ENCODE assay signal across 22 cellular contexts in genomic region chr10:111148440-111148839, GRCh38.
DNase-seq lines count a peak whose midpoint lies in the region; ATAC-seq, FAIRE-seq and TF ChIP-seq lines count a peak whose summit lies in the region.
"Had no signal": no experiment of that assay in that cellular context is flagged by ENCODE, and none has a peak within 500 bp of the region (broad histone marks: within the 10 kb centered on the region; RNA-seq: fewer than 3 reads in every experiment).

No MANE protein-coding gene starts in this region.

- H4K91ac ChIP-seq in H1 (replicated peaks; ENCODE audit: insufficient read length, low read length): no peak overlapping the region

- no peak overlapping the region for H3K18ac ChIP-seq in H1 (ENCODE audit: extremely low read depth, low read length)

- no peak overlapping the region for H3K4me3 ChIP-seq in GM23338
- no peak overlapping the region for H3K4me3 ChIP-seq in H1 (ENCODE audit: extremely low read depth in 1 of 4, insufficient read depth in 2 of 4, low read depth in 3 of 4, low read length in 4 of 4)
- H3K4me3 ChIP-seq in neural progenitor cell: no peak overlapping the region
- no peak overlapping the region for H3K4me3 ChIP-seq in lower lobe of right lung
- H3K4me3 ChIP-seq: A549; BLaER1 treated with 17β-estradiol and CSF1 and Interleukin-3, amounts not matched to agents 10 nM and 100 nM; GM12878 had no signal

- H3K9me2 ChIP-seq in GM23338 (ENCODE audit: insufficient read depth): peaks cover 28% of the 10 kb centered on the region

- H2BK5ac ChIP-seq in H1 (ENCODE audit: low read depth, low read length): no peak overlapping the region

- H3K23me2 ChIP-seq in H1 (ENCODE audit: low read depth, low read length): no peaks in the 10 kb centered on the region

- TF ChIP-seq CTCF in GM23338 (conservative IDR thresholded peaks at IDR 0.05; ENCODE audit: low read depth in 2 of 2) (no peak), H1 (IDR thresholded peaks at IDR 0.05; ENCODE audit: control extremely low read depth in 1 of 3, insufficient read depth in 1 of 3, low read depth in 1 of 3, low read length in 3 of 3) (no peak), neural progenitor cell (IDR thresholded peaks at IDR 0.05) (no peak), lower lobe of right lung (IDR thresholded peaks at IDR 0.05) (no peak)

- CTCF ChIA-PET in H1 (lab: Charles Lee; ENCODE audit: partially characterized antibody): interaction anchor here (0.6 to 1.4 kb wide), 2 partner anchors 13 to 18 kb away, joined by 4 to 5 read pairs; no protein-coding TSS in a partner anchor

- H3K9ac ChIP-seq in H1 (replicated peaks in 1 of 4; ENCODE audit: extremely low read depth in 1 of 4, low read depth in 3 of 4, low read length in 3 of 4): no peak overlapping the region
- no peak overlapping the region for H3K9ac ChIP-seq in neural progenitor cell
- H3K9ac ChIP-seq: BLaER1 treated with 17β-estradiol and CSF1 and Interleukin-3, amounts not matched to agents 10 nM and 100 nM had no signal

- no peaks in the 10 kb centered on the region for H3K79me2 ChIP-seq in GM23338 (replicated peaks; ENCODE audit: insufficient read depth)
- H3K79me2 ChIP-seq in H1 (ENCODE audit: control insufficient read depth in 1 of 2, insufficient read depth in 2 of 2, low read length in 2 of 2): no peaks in the 10 kb centered on the region
- H3K79me2 ChIP-seq in neural progenitor cell (ENCODE audit: low read depth): no peaks in the 10 kb centered on the region

- H3K27ac ChIP-seq in GM23338 (ENCODE audit: low read depth) (no peak overlapping the region), H1 (ENCODE audit: low read depth, low read length) (no peak overlapping the region), neural progenitor cell (no peak overlapping the region), substantia nigra (ENCODE audit: low read depth, low read length, poor library complexity, severe bottlenecking) (no peak overlapping the region), lower lobe of right lung (no peak overlapping the region)
- H3K27ac ChIP-seq: 22Rv1; A549; BLaER1 treated with 17β-estradiol and CSF1 and Interleukin-3, amounts not matched to agents 10 nM and 100 nM; C4-2B had no signal

- no peak overlapping the region for H3K56ac ChIP-seq in H1 (replicated peaks; ENCODE audit: insufficient read length, low read depth, low read length)

- TF ChIP-seq RAD21 in H1 (IDR thresholded peaks at IDR 0.05 in 1 of 2, conservative IDR thresholded peaks at IDR 0.05 in 1 of 2; ENCODE audit: low read depth in 2 of 2, low read length in 2 of 2): no peak

- 0 out of 2 replicates have a peak overlapping the region, but pooled peaks have one; percentile 66 for H2BK15ac ChIP-seq in H1 (ENCODE audit: low read length)

- H3K9me3 ChIP-seq in H1 (ENCODE audit: insufficient read depth in 2 of 2, low read depth in 1 of 2, low read length in 1 of 2) (no peaks in the 10 kb centered on the region), neural progenitor cell (ENCODE audit: low read depth) (no peaks in the 10 kb centered on the region), lower lobe of right lung (no peaks in the 10 kb centered on the region)
- H3K9me3 ChIP-seq: A549; BLaER1 treated with 17β-estradiol and CSF1 and Interleukin-3, amounts not matched to agents 10 nM and 100 nM; Caco-2 had no signal

- H3K36me3 Mint-ChIP-seq in GM23338 (ENCODE audit: low read depth): no peaks in the 10 kb centered on the region; the same call in 2 of the 3 replicates
- no peaks in the 10 kb centered on the region for H3K36me3 Mint-ChIP-seq in neural progenitor cell
- H3K36me3 Mint-ChIP-seq: CD8-positive, alpha-beta T cell had no signal

- DNase-seq in GM23338 (ENCODE audit: low spot score): no peak
- DNase-seq in H1 (ENCODE audit: low read depth in 1 of 2, low spot score in 2 of 2): no peak
- no peak for DNase-seq in neural progenitor cell (ENCODE audit: low spot score)
- DNase-seq in GDM1 (lab: John Stamatoyannopoulos, UW): no peak
- no peak for DNase-seq in substantia nigra (lab: John Stamatoyannopoulos, UW)
- no peak for DNase-seq in lower lobe of right lung
- DNase-seq: AML-193; Caco-2; Calu3; CD4-positive, alpha-beta T cell; CD8-positive, alpha-beta T cell; DMS79 treated with DMSO at 0.1 percent for 48 hours had no signal

- no peak for TF ChIP-seq EP300 in H1 (IDR thresholded peaks at IDR 0.05; ENCODE audit: borderline replicate concordance in 1 of 2, low read depth in 2 of 2, low read length in 2 of 2)

- H3K36me3 ChIP-seq in GM23338 (ENCODE audit: insufficient read depth) (no peaks in the 10 kb centered on the region), H1 (ENCODE audit: control insufficient read depth in 2 of 4, insufficient read depth in 4 of 4, low read length in 3 of 4) (no peaks in the 10 kb centered on the region), neural progenitor cell (no peaks in the 10 kb centered on the region), lower lobe of right lung (no peaks in the 10 kb centered on the region)
- H3K36me3 ChIP-seq: BLaER1 treated with 17β-estradiol and CSF1 and Interleukin-3, amounts not matched to agents 10 nM and 100 nM had no signal

- H2AK5ac ChIP-seq in H1 (ENCODE audit: low read depth, low read length): no peak overlapping the region

- no peak overlapping the region for H3K14ac ChIP-seq in H1 (ENCODE audit: insufficient read length)

- H3K27ac Mint-ChIP-seq in GM23338 (no peak overlapping the region), neural progenitor cell (peak overlapping the region; percentile 88)
- H3K27ac Mint-ChIP-seq: B cell; CD4-positive, alpha-beta T cell; CD8-positive, alpha-beta T cell had no signal

- ATAC-seq in GM23338 (no peak), lower lobe of right lung (no peak)
- ATAC-seq: A549; CD8-positive, alpha-beta T cell; GM12878 had no signal

- H3K4me1 ChIP-seq in GM23338 (ENCODE audit: insufficient read depth) (no peaks in the 10 kb centered on the region; the same call in 1 of the 2 replicates), H1 (replicated peaks in 1 of 4; ENCODE audit: control insufficient read depth in 3 of 4, insufficient read depth in 4 of 4, low read length in 3 of 4) (no peaks in the 10 kb centered on the region), neural progenitor cell (peaks cover 10% of the 10 kb centered on the region), lower lobe of right lung (no peaks in the 10 kb centered on the region)
- H3K4me1 ChIP-seq: A549, Caco-2 had no signal

- no peak overlapping the region for H3K23ac ChIP-seq in H1 (ENCODE audit: insufficient read length)

- POLR2A ChIA-PET in H1 (lab: Charles Lee; ENCODE audit: partially characterized antibody): no interaction called here

- H4K8ac ChIP-seq in H1 (ENCODE audit: extremely low read depth, insufficient read depth, low read length): no peak overlapping the region

- no peak for TF ChIP-seq POLR2A in H1 (IDR thresholded peaks at IDR 0.05; ENCODE audit: control extremely low read depth in 1 of 2, low read depth in 2 of 2, low read length in 2 of 2)

- H3K4me1 Mint-ChIP-seq in GM23338 (peaks cover 32% of the 10 kb centered on the region), neural progenitor cell (peaks cover 51% of the 10 kb centered on the region)
- H3K4me1 Mint-ChIP-seq: B cell had no signal

- H3F3A ChIP-seq in GM23338 (replicated peaks; ENCODE audit: low read depth) (no peaks in the 10 kb centered on the region), neural progenitor cell (ENCODE audit: low read depth) (no peaks in the 10 kb centered on the region)

- H3K4me2 ChIP-seq in GM23338: no peak overlapping the region
- no peak overlapping the region for H3K4me2 ChIP-seq in H1 (ENCODE audit: insufficient read depth in 1 of 2, low read depth in 2 of 2, low read length in 2 of 2)
- peak overlapping the region; percentile 13 for H3K4me2 ChIP-seq in neural progenitor cell
- H3K4me2 ChIP-seq: A549; BLaER1 treated with 17β-estradiol and CSF1 and Interleukin-3, amounts not matched to agents 10 nM and 100 nM had no signal

- intact Hi-C loops in lower lobe of right lung (cut with DNase I): no loop called here

- peaks cover 4% of the 10 kb centered on the region for H3K27me3 Mint-ChIP-seq in GM23338 (ENCODE audit: insufficient read depth, low read depth, poor library complexity)
- peaks cover 16% of the 10 kb centered on the region for H3K27me3 Mint-ChIP-seq in neural progenitor cell (ENCODE audit: insufficient read depth, low read depth)

- no peak overlapping the region for H2BK20ac ChIP-seq in H1 (ENCODE audit: low read length)

- no peak for FAIRE-seq in H1 (lab: Jason Lieb, UNC)
- FAIRE-seq: A549, D721Med, G401.6, GM12878, GM12892, GM19239 had no signal

- no peak overlapping the region for H4K5ac ChIP-seq in H1 (ENCODE audit: insufficient read length, low read depth, low read length)

- H3K4me3 Mint-ChIP-seq in GM23338: no peak overlapping the region
- no peak overlapping the region for H3K4me3 Mint-ChIP-seq in neural progenitor cell
- H3K4me3 Mint-ChIP-seq: B cell; CD4-positive, alpha-beta T cell; CD8-positive, alpha-beta T cell had no signal

- no peaks in the 10 kb centered on the region for H3K9me3 Mint-ChIP-seq in GM23338
- H3K9me3 Mint-ChIP-seq in neural progenitor cell: peaks cover 4% of the 10 kb centered on the region
- H3K9me3 Mint-ChIP-seq: CD4-positive, alpha-beta T cell; CD8-positive, alpha-beta T cell had no signal

- H3K4ac ChIP-seq in H1 (replicated peaks; ENCODE audit: insufficient read length, low read depth, low read length): no peak overlapping the region

- H3K79me1 ChIP-seq in H1 (ENCODE audit: low read depth, low read length): no peaks in the 10 kb centered on the region

- no peak overlapping the region for H2BK120ac ChIP-seq in H1 (replicated peaks; ENCODE audit: low read depth, low read length)

- H2BK12ac ChIP-seq in H1 (ENCODE audit: low read depth, low read length): no peak overlapping the region

- H4K20me1 ChIP-seq in GM23338 (replicated peaks; ENCODE audit: insufficient read depth) (no peaks in the 10 kb centered on the region), H1 (replicated peaks in 1 of 2; ENCODE audit: control insufficient read depth in 1 of 2, insufficient read depth in 2 of 2, low read length in 2 of 2) (no peaks in the 10 kb centered on the region), neural progenitor cell (ENCODE audit: low read depth) (no peaks in the 10 kb centered on the region)
- H4K20me1 ChIP-seq: BLaER1 treated with 17β-estradiol and CSF1 and Interleukin-3, amounts not matched to agents 10 nM and 100 nM had no signal

- H3K27me3 ChIP-seq in GM23338 (ENCODE audit: insufficient read depth): no peaks in the 10 kb centered on the region
- H3K27me3 ChIP-seq in H1 (replicated peaks in 1 of 4; ENCODE audit: control insufficient read depth in 3 of 4, extremely low read depth in 1 of 4, insufficient read depth in 3 of 4, low read length in 3 of 4): no peaks in the 10 kb centered on the region
- no peaks in the 10 kb centered on the region for H3K27me3 ChIP-seq in neural progenitor cell
- no peaks in the 10 kb centered on the region for H3K27me3 ChIP-seq in lower lobe of right lung (ENCODE audit: low read depth)
- H3K27me3 ChIP-seq: BLaER1 treated with 17β-estradiol and CSF1 and Interleukin-3, amounts not matched to agents 10 nM and 100 nM had no signal

- WGBS in H1 (ENCODE audit: extremely low coverage in 1 of 2, insufficient coverage in 1 of 2, insufficient read length in 1 of 2, insufficient replicate concordance in 2 of 2, low coverage in 1 of 2, low lambda C conversion rate in 2 of 2, missing lambda C conversion rate in 1 of 2), 2 experiments: 94% methylated on average over 7 of the region's 7 CpGs; no CpG with 5 or more reads in 1 of the 2 experiments

- H2AFZ ChIP-seq in GM23338 (0 out of 2 replicates have a peak overlapping the region, but pooled peaks have one; percentile 18), H1 (ENCODE audit: low read length) (no peak overlapping the region), neural progenitor cell (replicated peaks) (no peak overlapping the region)
